Comparison of ENCODE assay signal across 19 cellular contexts in the genomic region with DNA sequence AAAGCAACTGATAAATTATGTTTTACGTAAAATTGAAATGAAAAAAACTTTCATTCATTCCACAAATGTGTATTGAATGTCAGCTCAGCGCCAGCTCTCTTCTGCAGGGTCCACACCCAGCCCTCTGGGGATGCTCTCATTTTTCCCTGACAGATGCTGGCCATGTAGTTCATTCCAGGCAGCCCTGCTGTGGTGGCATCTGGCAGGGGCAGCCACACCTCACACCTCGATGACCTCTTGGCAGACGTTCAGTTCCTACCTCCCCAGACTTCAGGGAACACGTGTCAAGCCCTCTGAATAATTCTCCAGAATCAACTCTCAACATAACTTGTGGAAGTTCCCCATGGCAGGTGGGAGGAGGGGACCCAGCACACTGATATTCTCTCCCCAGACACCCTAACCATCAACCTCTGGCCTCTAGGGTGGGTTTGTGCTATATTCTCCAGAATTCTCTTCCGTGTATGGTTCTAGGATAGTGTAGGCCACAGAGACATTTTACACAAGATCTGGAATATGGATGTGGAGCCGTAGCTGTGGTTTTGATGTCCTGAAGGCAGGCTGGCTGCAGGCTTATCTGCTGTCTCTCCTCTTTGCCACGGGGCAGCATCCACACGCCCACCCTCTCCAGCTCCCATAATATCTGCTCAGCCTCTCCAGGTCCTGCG.
DNase-seq lines count a peak whose midpoint lies in the region; ATAC-seq and TF ChIP-seq lines count a peak whose summit lies in the region.
"Had no signal": no experiment of that assay in that cellular context is flagged by ENCODE, and none has a peak within 500 bp of the region (broad histone marks: within the 10 kb centered on the region; RNA-seq: fewer than 3 reads in every experiment).

No MANE protein-coding gene starts in this region.

- H3K36me3 ChIP-seq in mucosa of descending colon (ENCODE audit: low read depth) (no peaks in the 10 kb centered on the region), thyroid gland (no peaks in the 10 kb centered on the region)
- H3K36me3 ChIP-seq: BLaER1, spleen had no signal

- H3K36me3 Mint-ChIP-seq in natural killer cell treated with Interleukin-12 subunit alpha and Interleukin-12 subunit beta and Interleukin-15 and Interleukin-18, amount 100 ng/mL, for 72 hours = peaks cover 5% of the 10 kb centered on the region
- H3K36me3 Mint-ChIP-seq: natural killer cell had no signal

- 61 to 80% methylated on average over 9 to 10 of the region's 10 CpGs for WGBS in thyroid gland, 2 donors

- H3K4me1 ChIP-seq in mucosa of descending colon (ENCODE audit: low read depth) = no peaks in the 10 kb centered on the region
- H3K4me1 ChIP-seq in thyroid gland = peaks cover 8 to 14% of the 10 kb centered on the region in 2 donors
- H3K4me1 ChIP-seq: body of pancreas had no signal

- peak; percentile 25 for ATAC-seq in mucosa of descending colon
- no peak for ATAC-seq in natural killer cell treated with Interleukin-12 subunit alpha and Interleukin-12 subunit beta and Interleukin-15 and Interleukin-18, amount 100 ng/mL, for 72 hours
- ATAC-seq: activated T-cell treated with anti-CD3 and anti-CD28 coated beads, Interleukin-2, amount 50 U/mL, for 4 hours; body of pancreas; natural killer cell had no signal

- H3K4me3 Mint-ChIP-seq in natural killer cell treated with Interleukin-12 subunit alpha and Interleukin-12 subunit beta and Interleukin-15 and Interleukin-18, amount 100 ng/mL, for 72 hours = no peak overlapping the region
- H3K4me3 Mint-ChIP-seq: activated CD4-positive, alpha-beta T cell treated with anti-CD3 and anti-CD28 coated beads, Interleukin-2, amount 10 ng/mL, durations not matched to agents 24 days and 14 days; activated T-cell treated with anti-CD3 and anti-CD28 coated beads, Interleukin-2, amount 50 U/mL, for 4 hours; natural killer cell had no signal

- DNase-seq in DMS 273 treated with DMSO at 0.1 percent for 48 hours (lab: John Stamatoyannopoulos, UW) (peak; percentile 68), NCI-H524 (lab: John Stamatoyannopoulos, UW) (peak; percentile 64 to 91), mucosa of descending colon (no peak), thyroid gland (peak; percentile 74 to 82), amygdala (lab: John Stamatoyannopoulos, UW) (no peak), kidney tubule cell (ENCODE audit: low spot score) (no peak)
- DNase-seq in natural killer cell treated with Interleukin-12 subunit alpha and Interleukin-12 subunit beta and Interleukin-15 and Interleukin-18, amount 100 ng/mL, for 72 hours (ENCODE audit: low spot score) = no peak
- DNase-seq: activated CD4-positive, alpha-beta T cell treated with anti-CD3 and anti-CD28 coated beads, Interleukin-2, amount 10 ng/mL, durations not matched to agents 24 days and 14 days; activated T-cell treated with anti-CD3 and anti-CD28 coated beads, Interleukin-2, amount 50 U/mL, for 4 hours; body of pancreas; cerebellar nuclear complex; natural killer cell; NCI-H2107; NCI-H446 treated with DMSO at 0.1 percent for 48 hours; NK-92 treated with Interleukin-12 subunit alpha and Interleukin-12 subunit beta, amount 100 ng/mL, for 24 hours; PC-9; spleen; substantia nigra had no signal

- H3K4me1 Mint-ChIP-seq in natural killer cell treated with Interleukin-12 subunit alpha and Interleukin-12 subunit beta and Interleukin-15 and Interleukin-18, amount 100 ng/mL, for 72 hours (ENCODE audit: low read depth in 2 of 2) = no peaks in the 10 kb centered on the region
- H3K4me1 Mint-ChIP-seq: activated CD4-positive, alpha-beta T cell treated with anti-CD3 and anti-CD28 coated beads, Interleukin-2, amount 10 ng/mL, durations not matched to agents 24 days and 14 days; natural killer cell had no signal

- no peak overlapping the region for H3K27ac Mint-ChIP-seq in natural killer cell treated with Interleukin-12 subunit alpha and Interleukin-12 subunit beta and Interleukin-15 and Interleukin-18, amount 100 ng/mL, for 72 hours
- H3K27ac Mint-ChIP-seq: activated CD4-positive, alpha-beta T cell treated with anti-CD3 and anti-CD28 coated beads, Interleukin-2, amount 10 ng/mL, durations not matched to agents 24 days and 14 days; natural killer cell had no signal

- no peaks in the 10 kb centered on the region for H3K9me3 Mint-ChIP-seq in natural killer cell treated with Interleukin-12 subunit alpha and Interleukin-12 subunit beta and Interleukin-15 and Interleukin-18, amount 100 ng/mL, for 72 hours
- H3K9me3 Mint-ChIP-seq: activated CD4-positive, alpha-beta T cell treated with anti-CD3 and anti-CD28 coated beads, Interleukin-2, amount 10 ng/mL, durations not matched to agents 24 days and 14 days had no signal

- TF ChIP-seq CTCF in mucosa of descending colon (IDR thresholded peaks at IDR 0.05) = no peak
- TF ChIP-seq CTCF in thyroid gland (IDR thresholded peaks at IDR 0.05) = no peak

- H3K27ac ChIP-seq in thyroid gland = peak overlapping the region in 1 of 3 donors; percentile 54
- H3K27ac ChIP-seq: BLaER1, body of pancreas, PC-9, spleen had no signal

- H3K4me3 ChIP-seq in mucosa of descending colon (no peak overlapping the region), thyroid gland (replicated peaks in 1 of 3) (no peak overlapping the region)
- H3K4me3 ChIP-seq: BLaER1, body of pancreas, PC-9, spleen had no signal

- TF ChIP-seq POLR2A in thyroid gland (IDR thresholded peaks at IDR 0.05) = no peak

- peaks cover 3% of the 10 kb centered on the region for H3K9me3 ChIP-seq in mucosa of descending colon
- no peaks in the 10 kb centered on the region for H3K9me3 ChIP-seq in thyroid gland
- H3K9me3 ChIP-seq: body of pancreas had no signal

- no peaks in the 10 kb centered on the region for H3K27me3 ChIP-seq in thyroid gland
- H3K27me3 ChIP-seq: BLaER1, body of pancreas had no signal

- H3K27me3 Mint-ChIP-seq in natural killer cell treated with Interleukin-12 subunit alpha and Interleukin-12 subunit beta and Interleukin-15 and Interleukin-18, amount 100 ng/mL, for 72 hours = peaks cover 30 to 44% of the 10 kb centered on the region in 2 donors

- intact Hi-C loops in mucosa of descending colon (cut with DNase I, micrococcal nuclease) (no loop called here), thyroid gland (cut with DNase I) (no loop called here)

Comparison
In these comparisons a context has a peak if more than half of its experiments do, and no peak if none do; other contexts are left out.
1. DNase-seq: peak in DMS 273 treated with DMSO at 0.1 percent for 48 hours (single experiment), NCI-H524 (2 of 2) and thyroid gland (2 of 2); none in mucosa of descending colon (0 of 3), natural killer cell treated with Interleukin-12 subunit alpha and Interleukin-12 subunit beta and Interleukin-15 and Interleukin-18, amount 100 ng/mL, for 72 hours (single experiment), amygdala (0 of 56) and kidney tubule cell (single experiment).